Comparison of ENCODE assay signal across 10 cellular contexts in the genomic region with DNA sequence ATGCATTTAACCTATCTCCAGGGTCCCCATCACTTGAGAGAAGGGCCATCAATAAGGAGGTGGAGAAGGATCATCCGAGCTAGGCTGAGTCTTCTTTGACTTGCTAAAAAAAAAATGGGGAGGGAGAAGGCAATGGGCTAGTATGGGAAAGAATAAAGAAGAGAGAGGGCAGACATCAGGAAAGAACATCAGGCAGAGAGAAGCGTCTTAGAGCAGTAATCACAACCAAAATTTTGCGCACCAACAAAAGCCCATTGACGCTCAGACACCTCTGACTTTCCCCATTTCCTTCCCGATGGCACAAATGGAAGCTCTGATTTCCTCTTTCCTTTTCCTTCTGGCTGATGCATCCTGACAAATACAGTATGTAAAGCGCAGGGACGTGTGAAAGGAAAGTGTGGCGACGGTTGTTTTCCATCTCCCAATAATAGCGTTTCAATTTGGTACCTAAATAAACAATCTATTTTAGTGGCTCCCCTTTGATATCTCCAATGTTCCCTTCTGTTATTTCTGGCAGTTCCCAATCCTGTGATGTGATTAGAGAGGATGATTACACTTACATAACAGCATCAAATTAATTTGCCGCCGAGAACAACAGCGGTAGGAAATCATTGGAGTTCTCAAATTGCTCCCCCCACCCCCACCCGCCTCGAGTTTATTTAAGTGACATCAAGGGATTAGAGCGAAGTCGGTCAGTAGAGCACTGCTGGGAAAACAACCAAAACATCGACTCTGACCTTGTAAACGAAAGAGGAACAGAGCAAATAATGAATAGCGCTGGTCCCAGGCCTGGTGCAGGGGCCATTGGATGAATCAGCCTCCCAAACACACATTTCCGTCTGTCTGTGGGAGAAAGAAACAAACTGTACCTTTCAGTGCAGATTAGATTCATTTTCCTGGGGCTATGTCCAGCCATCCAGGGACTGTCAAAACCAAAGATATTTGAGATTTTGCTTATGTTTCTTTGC.
DNase-seq lines count a peak whose midpoint lies in the region; ATAC-seq and TF ChIP-seq lines count a peak whose summit lies in the region.
"Had no signal": no experiment of that assay in that cellular context is flagged by ENCODE, and none has a peak within 500 bp of the region (broad histone marks: within the 10 kb centered on the region; RNA-seq: fewer than 3 reads in every experiment).

No MANE protein-coding gene starts in this region.

- no peaks in the 10 kb centered on the region for H3K36me3 Mint-ChIP-seq in Calu3 (ENCODE audit: insufficient read depth, unreplicated experiment)

- H3K36me3 ChIP-seq in BJ (ENCODE audit: control insufficient read depth, insufficient read depth, low read length) (no peaks in the 10 kb centered on the region), ovary (no peaks in the 10 kb centered on the region)

- CTCF ChIA-PET in BJ (lab: Yijun Ruan, JAX), result no interaction called here
- CTCF ChIA-PET in Calu3 (lab: Charles Lee), result no interaction called here

- H3K27me3 ChIP-seq in BJ (ENCODE audit: control insufficient read depth, insufficient read depth, low read length) (no peaks in the 10 kb centered on the region), ovary (no peaks in the 10 kb centered on the region), foreskin keratinocyte (no peaks in the 10 kb centered on the region)

- no TSS peak for BruUV-seq in Calu3 (replicated peaks; lab: Mats Ljungman, UMichigan)

- H3K27me3 Mint-ChIP-seq in Calu3 (ENCODE audit: unreplicated experiment), result peaks cover 74% of the 10 kb centered on the region
- H3K27me3 Mint-ChIP-seq: activated CD4-positive, alpha-beta T cell treated with anti-CD3 and anti-CD28 coated beads, Interleukin-2, amount 10 ng/mL, durations not matched to agents 24 days and 14 days had no signal

- WGBS in ovary, 3 donors, result 10 to 17% (median 15%) methylated on average over 21 of the region's 21 CpGs

- intact Hi-C loops in ovary (cut with DNase I) (loop anchor here in 1 of 4 donors (5.0 kb wide), 1 partner anchor 160 kb away; no protein-coding TSS in a partner anchor), Calu3 (cut with micrococcal nuclease; ENCODE audit: unreplicated experiment) (no loop called here)

- H3K9me3 ChIP-seq in ovary, result no peaks in the 10 kb centered on the region

- no peak overlapping the region for H3K4me3 Mint-ChIP-seq in Calu3 (ENCODE audit: low read depth, unreplicated experiment)
- H3K4me3 Mint-ChIP-seq: activated CD4-positive, alpha-beta T cell treated with anti-CD3 and anti-CD28 coated beads, Interleukin-2, amount 10 ng/mL, durations not matched to agents 24 days and 14 days had no signal

- H3K27ac Mint-ChIP-seq in Calu3 (ENCODE audit: unreplicated experiment), result no peak overlapping the region
- H3K27ac Mint-ChIP-seq: activated CD4-positive, alpha-beta T cell treated with anti-CD3 and anti-CD28 coated beads, Interleukin-2, amount 10 ng/mL, durations not matched to agents 24 days and 14 days had no signal

- no peak for TF ChIP-seq POLR2A in ovary (IDR thresholded peaks at IDR 0.05)

- no peak for TF ChIP-seq CTCF in BJ (IDR thresholded peaks at IDR 0.05; ENCODE audit: insufficient read depth, low read depth, low read length)
- no peak for TF ChIP-seq CTCF in fibroblast of mammary gland (conservative IDR thresholded peaks at IDR 0.05; ENCODE audit: control insufficient read depth, insufficient read depth, low read depth, low read length)
- TF ChIP-seq CTCF in ovary (IDR thresholded peaks at IDR 0.05), result no peak
- TF ChIP-seq CTCF in Calu3 (IDR thresholded peaks at IDR 0.05; ENCODE audit: unreplicated experiment), result no peak
- TF ChIP-seq CTCF in foreskin keratinocyte (conservative IDR thresholded peaks at IDR 0.05), result no peak

- no peak for TF ChIP-seq EP300 in ovary (IDR thresholded peaks at IDR 0.05)

- DNase-seq in BJ (ENCODE audit: low read depth) (no peak), NOMO-1 treated with dmso at 0.1 percent for 144 hours (lab: John Stamatoyannopoulos, UW; ENCODE audit: unreplicated experiment) (peak; percentile 4), fibroblast of mammary gland (ENCODE audit: low read depth) (peak; percentile 87), ovary (peak; percentile 52 to 78 (median 66)), T-helper 1 cell (no peak), Calu3 (no peak), foreskin keratinocyte (no peak)
- DNase-seq: activated CD4-positive, alpha-beta T cell treated with anti-CD3 and anti-CD28 coated beads, Interleukin-2, amount 10 ng/mL, durations not matched to agents 24 days and 14 days had no signal

- no peaks in the 10 kb centered on the region for H3K9me3 Mint-ChIP-seq in Calu3 (ENCODE audit: low read depth, unreplicated experiment)

- POLR2A ChIA-PET in BJ (lab: Charles Lee), result no interaction called here

- peak overlapping the region in 1 of 2 donors; percentile 45 for H3K27ac ChIP-seq in ovary
- H3K27ac ChIP-seq in foreskin keratinocyte, result no peak overlapping the region
- H3K27ac ChIP-seq: KMS-11 had no signal

- ATAC-seq in GM21360 (IDR thresholded peaks at IDR 0.05; ENCODE audit: unreplicated experiment) (no peak), foreskin keratinocyte (no peak)

- H3K4me3 ChIP-seq in BJ (ENCODE audit: low read depth, low read length) (peak overlapping the region; percentile 6; the same call in 1 of the 2 replicates), fibroblast of mammary gland (ENCODE audit: control insufficient read depth, low read depth, low read length) (no peak overlapping the region), ovary (no peak overlapping the region)

- H3K4me1 ChIP-seq in ovary (ENCODE audit: insufficient read depth) (peaks cover 9% of the 10 kb centered on the region), foreskin keratinocyte (no peaks in the 10 kb centered on the region)

- no peaks in the 10 kb centered on the region for H3K4me1 Mint-ChIP-seq in Calu3 (ENCODE audit: low read depth, unreplicated experiment)
- H3K4me1 Mint-ChIP-seq: activated CD4-positive, alpha-beta T cell treated with anti-CD3 and anti-CD28 coated beads, Interleukin-2, amount 10 ng/mL, durations not matched to agents 24 days and 14 days had no signal

Comparison
In these comparisons a context has a peak if more than half of its experiments do, and no peak if none do; other contexts are left out.
1. DNase-seq: peak in NOMO-1 treated with dmso at 0.1 percent for 144 hours (single experiment), fibroblast of mammary gland (single experiment) and ovary (5 of 5); none in BJ (single experiment), T-helper 1 cell (0 of 5), Calu3 (single experiment) and foreskin keratinocyte (0 of 2).